In genomic region chr12:12442548-12443071, GRCh38 we compare ENCODE assay signal across 8 cellular contexts.
DNase-seq lines count a peak whose midpoint lies in the region; ATAC-seq, FAIRE-seq and TF ChIP-seq lines count a peak whose summit lies in the region.

No MANE protein-coding gene starts in this region.

- no peak for TF ChIP-seq CTCF in RWPE2 (IDR thresholded peaks at IDR 0.05; ENCODE audit: poor library complexity, severe bottlenecking)
- TF ChIP-seq CTCF in endothelial cell of umbilical vein (IDR thresholded peaks at IDR 0.05; ENCODE audit: extremely low read depth in 1 of 2, insufficient read depth in 1 of 2, low read depth in 1 of 2, low read length in 2 of 2) = no peak
- TF ChIP-seq CTCF in OCI-LY7 (conservative IDR thresholded peaks at IDR 0.05; ENCODE audit: low read length) = no peak

- intact Hi-C loops in endothelial cell of umbilical vein (cut with micrococcal nuclease) = loop anchor here (1.0 to 2.0 kb wide), 2 partner anchors 40 to 120 kb away; partner anchors contain the start of gene DUSP16
- intact Hi-C loops in OCI-LY7 (cut with micrococcal nuclease; ENCODE audit: unreplicated experiment) = no loop called here

- H3K36me3 ChIP-seq in RWPE2 (ENCODE audit: low read depth) (no peaks in the 10 kb centered on the region), endothelial cell of umbilical vein (ENCODE audit: control insufficient read depth in 2 of 2, extremely low read depth in 1 of 2, insufficient read depth in 2 of 2, low read length in 2 of 2) (no peaks in the 10 kb centered on the region), OCI-LY7 (ENCODE audit: insufficient read depth, low read length) (no peaks in the 10 kb centered on the region)

- H3K4me3 ChIP-seq in RWPE2 (ENCODE audit: severe bottlenecking) (no peak overlapping the region), endothelial cell of umbilical vein (replicated peaks in 1 of 3; ENCODE audit: insufficient read depth in 1 of 3, low read depth in 1 of 3, low read length in 3 of 3) (no peak overlapping the region), OCI-LY7 (ENCODE audit: low read depth, low read length, poor library complexity, severe bottlenecking) (no peak overlapping the region)

- H3K4me1 ChIP-seq in RWPE2 (ENCODE audit: insufficient read depth, poor library complexity, severe bottlenecking) (peaks cover 27% of the 10 kb centered on the region), endothelial cell of umbilical vein (ENCODE audit: control insufficient read depth, extremely low read depth, insufficient read depth, low read length) (peaks cover 54% of the 10 kb centered on the region), OCI-LY7 (ENCODE audit: insufficient read depth, low read length, poor library complexity, severe bottlenecking) (no peaks in the 10 kb centered on the region)

- H3K4me2 ChIP-seq in endothelial cell of umbilical vein (ENCODE audit: insufficient read depth, low read length) (peak overlapping the region; percentile 32), OCI-LY7 (ENCODE audit: low read length) (no peak overlapping the region)

- no TSS peak for BruUV-seq in endothelial cell of umbilical vein (replicated peaks; lab: Mats Ljungman, UMichigan)
- BruUV-seq in OCI-LY7 (replicated peaks; lab: Mats Ljungman, UMichigan) = no TSS peak

- no peak for TF ChIP-seq POLR2A in endothelial cell of umbilical vein (IDR thresholded peaks at IDR 0.05; ENCODE audit: low read depth, low read length)

- no peaks in the 10 kb centered on the region for H3K9me3 ChIP-seq in RWPE2 (ENCODE audit: severe bottlenecking)
- no peaks in the 10 kb centered on the region for H3K9me3 ChIP-seq in endothelial cell of umbilical vein (replicated peaks; ENCODE audit: control insufficient read depth, insufficient read depth, low read length)
- H3K9me3 ChIP-seq in OCI-LY7 (ENCODE audit: low read length) = no peaks in the 10 kb centered on the region

- POLR2A ChIA-PET in endothelial cell of umbilical vein (lab: Charles Lee) = no interaction called here
- POLR2A ChIA-PET in OCI-LY7 (lab: Charles Lee) = interaction anchor here (0.6 kb wide), 1 partner anchor 9 kb away, joined by 4 read pairs; no protein-coding TSS in a partner anchor

- FAIRE-seq in endothelial cell of umbilical vein (lab: Jason Lieb, UNC) = no peak

- H3K9ac ChIP-seq in endothelial cell of umbilical vein (replicated peaks; ENCODE audit: extremely low read depth, insufficient read depth, low read length) = peak overlapping the region; percentile 36

- no peaks in the 10 kb centered on the region for H3K27me3 ChIP-seq in RWPE2 (ENCODE audit: insufficient read depth, poor library complexity, severe bottlenecking)
- no peaks in the 10 kb centered on the region for H3K27me3 ChIP-seq in endothelial cell of umbilical vein (ENCODE audit: control insufficient read depth in 2 of 2, insufficient read depth in 2 of 2, low read length in 2 of 2)

- H4K20me1 ChIP-seq in endothelial cell of umbilical vein (replicated peaks; ENCODE audit: control insufficient read depth, extremely low read depth, insufficient read depth, low read length) = no peaks in the 10 kb centered on the region
- no peaks in the 10 kb centered on the region for H4K20me1 ChIP-seq in OCI-LY7 (ENCODE audit: insufficient read depth, low read length)

- no peak for ATAC-seq in RWPE2 (ENCODE audit: low read depth)

- peak; percentile 27 for DNase-seq in GM03348 (ENCODE audit: low spot score)
- no peak for DNase-seq in RWPE2 (ENCODE audit: low spot score)
- DNase-seq in endothelial cell of umbilical vein (ENCODE audit: low read depth, low spot score) = peak; percentile 75
- DNase-seq in pulmonary artery endothelial cell (ENCODE audit: low read depth, low spot score) = peak; percentile 32
- no peak for DNase-seq in NCI-H2107 treated with DMSO at 0.1 percent for 48 hours (lab: John Stamatoyannopoulos, UW; ENCODE audit: unreplicated experiment)
- no peak for DNase-seq in OCI-LY7 (ENCODE audit: low spot score)
- no peak for DNase-seq in stimulated activated CD4-positive, alpha-beta T cell treated with anti-CD3 and anti-CD28 coated beads, Interleukin-12 subunit alpha, Interleukin-12 subunit beta, amount 100 ng/mL, for 4 hours
- DNase-seq in stimulated activated CD4-positive, alpha-beta T cell treated with anti-CD3 and anti-CD28 coated beads, Interleukin-4, amount 100 ng/mL, for 4 hours = no peak

- no peaks in the 10 kb centered on the region for H3K9me2 ChIP-seq in OCI-LY7 (ENCODE audit: insufficient read depth, low read length)

- no peaks in the 10 kb centered on the region for H3K9me1 ChIP-seq in endothelial cell of umbilical vein (replicated peaks; ENCODE audit: control insufficient read depth, extremely low read depth, insufficient read depth, low read length)

- peak overlapping the region; percentile 5 for H2AFZ ChIP-seq in endothelial cell of umbilical vein (ENCODE audit: low read depth, low read length)
- H2AFZ ChIP-seq in OCI-LY7 (ENCODE audit: low read length) = no peak overlapping the region

- H3K79me2 ChIP-seq in endothelial cell of umbilical vein (ENCODE audit: control insufficient read depth, insufficient read depth, low read length) (peaks cover 1% of the 10 kb centered on the region), OCI-LY7 (ENCODE audit: insufficient read depth, low read depth, low read length) (no peaks in the 10 kb centered on the region)

- dilution Hi-C loops in endothelial cell of umbilical vein (cut with MboI; ENCODE audit: extremely low pct_ligation_motif_present, low sequenced_read_pairs) = no loop called here

- CTCF ChIA-PET in endothelial cell of umbilical vein (lab: Charles Lee) = interaction anchor here (0.8 to 1.1 kb wide), 3 partner anchors 44 to 534 kb away, joined by 3 to 6 read pairs (median 3); no protein-coding TSS in a partner anchor
- CTCF ChIA-PET in OCI-LY7 (lab: Charles Lee; ENCODE audit: unreplicated experiment) = no interaction called here

- peak overlapping the region; percentile 8 for H3K27ac ChIP-seq in RWPE2 (ENCODE audit: poor library complexity, severe bottlenecking)
- H3K27ac ChIP-seq in endothelial cell of umbilical vein (ENCODE audit: insufficient read depth, low read depth, low read length) = peak overlapping the region; percentile 83
- H3K27ac ChIP-seq in OCI-LY7 (ENCODE audit: low read depth, low read length, poor library complexity, severe bottlenecking) = no peak overlapping the region

TF ChIP-seq in endothelial cell of umbilical vein, 7 proteins besides CTCF, POLR2A, EP300 and RAD21:
- TF ChIP-seq POLR2AphosphoS5 (IDR thresholded peaks at IDR 0.05; ENCODE audit: insufficient read depth, low read depth, low read length) (peak; percentile 58), FOS (IDR thresholded peaks at IDR 0.05; ENCODE audit: borderline replicate concordance, insufficient read depth, low read length) (peak; percentile 79), MAX (IDR thresholded peaks at IDR 0.05; ENCODE audit: insufficient read depth, insufficient read length) (no peak), MYC (IDR thresholded peaks at IDR 0.05; ENCODE audit: low read depth, low read length) (no peak), EZH2 (IDR thresholded peaks at IDR 0.05; ENCODE audit: borderline replicate concordance, low read depth, low read length, severe bottlenecking) (no peak), GATA2 (IDR thresholded peaks at IDR 0.05; ENCODE audit: insufficient read depth, insufficient read length, low read depth, low read length) (no peak), JUN (IDR thresholded peaks at IDR 0.05; ENCODE audit: borderline replicate concordance, insufficient read depth, insufficient read length, low read depth) (peak; percentile 75)
TF ChIP-seq in endothelial cell of umbilical vein: peak in this region for 3.

Comparison
In these comparisons a context has a peak if more than half of its experiments do, and no peak if none do; other contexts are left out.
1. DNase-seq: peak in GM03348 (single experiment), endothelial cell of umbilical vein (single experiment) and pulmonary artery endothelial cell (single experiment); none in RWPE2 (single experiment), NCI-H2107 treated with DMSO at 0.1 percent for 48 hours (single experiment), OCI-LY7 (single experiment), stimulated activated CD4-positive, alpha-beta T cell treated with anti-CD3 and anti-CD28 coated beads, Interleukin-12 subunit alpha, Interleukin-12 subunit beta, amount 100 ng/mL, for 4 hours (single experiment) and stimulated activated CD4-positive, alpha-beta T cell treated with anti-CD3 and anti-CD28 coated beads, Interleukin-4, amount 100 ng/mL, for 4 hours (0 of 2).